26 cellular contexts compared by ENCODE assay signal in the genomic region with DNA sequence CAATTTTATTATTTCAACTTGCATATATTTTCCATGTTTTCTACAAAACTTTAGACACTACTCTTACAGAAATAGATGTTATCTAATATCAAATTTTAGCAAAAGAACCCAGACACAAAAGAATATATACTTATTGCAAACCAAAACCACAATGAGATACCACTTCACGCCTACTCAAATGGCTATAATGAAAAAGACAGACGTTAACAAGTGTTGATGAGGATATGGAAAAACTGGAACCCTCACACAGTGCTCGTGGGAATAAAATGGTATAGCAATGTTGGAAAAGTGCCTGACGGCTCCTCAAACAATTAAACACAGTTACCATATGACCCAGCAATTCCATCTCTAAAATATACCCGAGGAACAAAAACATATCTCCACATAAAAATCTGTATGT.
"Had no signal": no experiment of that assay in that cellular context is flagged by ENCODE, and none has a peak within 500 bp of the region (broad histone marks: within the 10 kb centered on the region; RNA-seq: fewer than 3 reads in every experiment).

No MANE protein-coding gene starts in this region.

- DNase-seq: activated CD4-positive, alpha-beta memory T cell treated with anti-CD3 and anti-CD28 coated beads, Interleukin-2, amount 10 ng/mL, durations not matched to agents 7 days and 5 days; activated CD4-positive, alpha-beta T cell treated with anti-CD3 and anti-CD28 coated beads for 1 hour; activated CD4-positive, alpha-beta T cell treated with anti-CD3 and anti-CD28 coated beads, Interleukin-2, amount 10 ng/mL, durations not matched to agents 24 days and 14 days; activated gamma-delta T cell; activated naive CD4-positive, alpha-beta T cell treated with anti-CD3 and anti-CD28 coated beads for 36 hours; activated T-cell treated with anti-CD3 and anti-CD28 coated beads for 4 hours; activated T-cell treated with anti-CD3 and anti-CD28 coated beads, Interleukin-2, amount 50 U/mL, for 48 hours; amygdala; KBM-7; NCI-H1092; NCI-H1417; NCI-H2029; NCI-H2107; NCI-H345; NCI-H510A; NCI-H526 treated with DMSO at 0.1 percent for 48 hours; NCI-H82; NK-92 treated with Interleukin-12 subunit alpha and Interleukin-12 subunit beta, amount 100 ng/mL, for 24 hours; Peyer's patch; SHP77; T-helper 17 cell; T-helper 9 cell had no signal

- H3K27me3 ChIP-seq: Peyer's patch, SJSA1 had no signal

- H3K9me3 ChIP-seq: Peyer's patch, SJSA1 had no signal

- H3K27ac ChIP-seq: RWPE1, SJSA1 had no signal

- H3K4me3 ChIP-seq: Peyer's patch, SJSA1 had no signal

- ATAC-seq: activated T-helper 17 cell treated with anti-CD3 and anti-CD28 coated beads, Interleukin-2, amount 50 U/mL, for 72 hours; T-helper 17 cell; WTC11 had no signal

- H3K36me3 ChIP-seq: Peyer's patch, SJSA1 had no signal
